Comparison of ENCODE assay signal across 8 cellular contexts in genomic region chr5:150656191-150657132, GRCh38. TPM values are rescaled to one million over a fixed set of nuclear protein-coding genes. Genes with fewer than 3 reads are reported as not detected.
DNase-seq lines count a peak whose midpoint lies in the region; ATAC-seq and TF ChIP-seq lines count a peak whose summit lies in the region.

No MANE protein-coding gene starts in this region.

- no peak overlapping the region for H3K23ac ChIP-seq in trophoblast cell (ENCODE audit: low read length)

- DNase-seq in D341Med (ENCODE audit: low spot score) (peak; percentile 99), RWPE2 (ENCODE audit: low spot score) (no peak), activated gamma-delta T cell treated with Interleukin-2 at 50 U/mL for 16 hours (peak; percentile 79), Right ventricle myocardium inferior (ENCODE audit: missing footprints) (peak; percentile 88), trophoblast cell (peak in 1 of 2 donors; percentile 66), upper lobe of right lung (peak; percentile 87)

- peak overlapping the region; percentile 98 for H4K91ac ChIP-seq in trophoblast cell (ENCODE audit: low read depth, low read length)

- H3K9me3 ChIP-seq in RWPE2 (ENCODE audit: severe bottlenecking), result no peaks in the 10 kb centered on the region
- H3K9me3 ChIP-seq in trophoblast cell (ENCODE audit: insufficient read depth, low read depth, low read length), result no peaks in the 10 kb centered on the region
- H3K9me3 ChIP-seq in upper lobe of right lung, result no peaks in the 10 kb centered on the region

- peak overlapping the region; percentile 89 for H3K14ac ChIP-seq in trophoblast cell (ENCODE audit: low read length)

- H3K27me3 Mint-ChIP-seq in IgD-negative memory B cell, result peaks cover 1% of the 10 kb centered on the region

- intact Hi-C loops in Right ventricle myocardium inferior (cut with DNase I) (loop anchor here (1.0 to 10.0 kb wide), 4 partner anchors 46 to 202 kb away; partner anchors contain the start of gene RBM22), upper lobe of right lung (cut with DNase I) (loop anchor here (5.0 kb wide), 1 partner anchor 94 kb away; no protein-coding TSS in a partner anchor)

- H3K27ac ChIP-seq in RWPE2 (ENCODE audit: poor library complexity, severe bottlenecking) (no peak overlapping the region), trophoblast cell (ENCODE audit: low read depth, low read length) (peak overlapping the region; percentile 53), upper lobe of right lung (peak overlapping the region; percentile 70)

- no CpG with 5 or more reads among the region's 99 CpGs for WGBS in trophoblast cell (ENCODE audit: extremely low coverage, insufficient coverage, insufficient read length)

- peaks cover 6 to 20% (median 17%) of the 10 kb centered on the region in 3 donors for H3K4me1 Mint-ChIP-seq in IgD-negative memory B cell

- peak overlapping the region in 1 of 3 donors; percentile 78 for H3K27ac Mint-ChIP-seq in IgD-negative memory B cell

- peak overlapping the region; percentile 36 for H3K4me3 ChIP-seq in RWPE2 (ENCODE audit: severe bottlenecking)
- peak overlapping the region; percentile 70 for H3K4me3 ChIP-seq in trophoblast cell (ENCODE audit: low read depth, low read length)
- H3K4me3 ChIP-seq in upper lobe of right lung, result peak overlapping the region; percentile 55

- ATAC-seq in GM21381 (IDR thresholded peaks at IDR 0.05; ENCODE audit: unreplicated experiment) (peak; percentile 79), RWPE2 (ENCODE audit: low read depth) (peak; percentile 59), Right ventricle myocardium inferior (peak; percentile 65), upper lobe of right lung (peak; percentile 82)

- H3K27me3 ChIP-seq in RWPE2 (ENCODE audit: insufficient read depth, poor library complexity, severe bottlenecking), result no peaks in the 10 kb centered on the region
- H3K27me3 ChIP-seq in trophoblast cell (ENCODE audit: insufficient read depth, low read length), result no peaks in the 10 kb centered on the region
- H3K27me3 ChIP-seq in upper lobe of right lung, result no peaks in the 10 kb centered on the region

- H2AK5ac ChIP-seq in trophoblast cell (ENCODE audit: low read length), result peak overlapping the region; percentile 74

- H4K12ac ChIP-seq in trophoblast cell (ENCODE audit: low read depth, low read length), result peak overlapping the region; percentile 90

- no peaks in the 10 kb centered on the region for H3K4me1 ChIP-seq in RWPE2 (ENCODE audit: insufficient read depth, poor library complexity, severe bottlenecking)
- peaks cover 15 to 39% of the 10 kb centered on the region in 2 experiments for H3K4me1 ChIP-seq in trophoblast cell (ENCODE audit: control insufficient read depth in 1 of 2, insufficient read depth in 2 of 2, low read length in 2 of 2)
- H3K4me1 ChIP-seq in upper lobe of right lung, result peaks cover 25% of the 10 kb centered on the region

- peak overlapping the region; percentile 60 for H2BK12ac ChIP-seq in trophoblast cell (ENCODE audit: low read length)

- H3K79me1 ChIP-seq in trophoblast cell (ENCODE audit: low read length), result peaks cover 17% of the 10 kb centered on the region

- peak overlapping the region; percentile 94 for H2BK120ac ChIP-seq in trophoblast cell (ENCODE audit: insufficient read depth, low read length, poor library complexity)

- H2AFZ ChIP-seq in trophoblast cell (ENCODE audit: insufficient read depth, low read length, poor library complexity), result peak overlapping the region; percentile 94

- peak overlapping the region; percentile 84 for H3K4me2 ChIP-seq in trophoblast cell (ENCODE audit: low read length)

- no peaks in the 10 kb centered on the region for H3K36me3 ChIP-seq in RWPE2 (ENCODE audit: low read depth)
- peaks cover 16 to 22% of the 10 kb centered on the region in 2 experiments for H3K36me3 ChIP-seq in trophoblast cell (ENCODE audit: control insufficient read depth in 1 of 2, insufficient read depth in 2 of 2, low read length in 2 of 2)
- no peaks in the 10 kb centered on the region for H3K36me3 ChIP-seq in upper lobe of right lung

- TF ChIP-seq CTCF in RWPE2 (IDR thresholded peaks at IDR 0.05; ENCODE audit: poor library complexity, severe bottlenecking) (peak; percentile 97), upper lobe of right lung (IDR thresholded peaks at IDR 0.05) (peak; percentile 62)

- peaks cover 6% of the 10 kb centered on the region for H3K79me2 ChIP-seq in trophoblast cell (ENCODE audit: control insufficient read depth, insufficient read depth, low read length, poor library complexity)

- H3K18ac ChIP-seq in trophoblast cell (ENCODE audit: low read length), result peak overlapping the region; percentile 94

- no peaks in the 10 kb centered on the region for H3K9me3 Mint-ChIP-seq in IgD-negative memory B cell

- peak overlapping the region; percentile 90 for H3K4ac ChIP-seq in trophoblast cell (ENCODE audit: low read depth, low read length)

- H3K4me3 Mint-ChIP-seq in IgD-negative memory B cell, result peak overlapping the region; percentile 74 to 92 (median 80)

- H4K8ac ChIP-seq in trophoblast cell (ENCODE audit: low read depth, low read length), result peak overlapping the region; percentile 99

- H3K9ac ChIP-seq in trophoblast cell (ENCODE audit: low read length), result peak overlapping the region; percentile 72

- H3K36me3 Mint-ChIP-seq in IgD-negative memory B cell, result peaks cover 1% of the 10 kb centered on the region

- peak overlapping the region; percentile 84 for H2BK5ac ChIP-seq in trophoblast cell (ENCODE audit: low read depth, low read length, poor library complexity)

RNA-seq across cellular contexts. Expression of gene MYOZ3, which starts 4.6 kb away (rescaled TPM):
- polyA plus RNA-seq in IgD-negative memory B cell, result not detected
- total RNA-seq in Right ventricle myocardium inferior, result 5.5 TPM
- 9.5 and 10.0 TPM in 2 replicates for polyA plus RNA-seq in trophoblast cell (2013)
- total RNA-seq in upper lobe of right lung, result 1.7 TPM

RNA-seq across cellular contexts. Expression of gene SYNPO, which starts 16.0 kb away (rescaled TPM):
- 4.8 TPM for polyA plus RNA-seq in IgD-negative memory B cell
- total RNA-seq in Right ventricle myocardium inferior, result 587 TPM
- polyA plus RNA-seq in trophoblast cell (2013), result 52.3 and 58.9 TPM in 2 replicates
- 151 TPM for total RNA-seq in upper lobe of right lung

RNA-seq across cellular contexts. Expression of gene RBM22, which starts 44.4 kb away (rescaled TPM):
- polyA plus RNA-seq in IgD-negative memory B cell, result 69.5 TPM
- total RNA-seq in Right ventricle myocardium inferior, result 30.5 TPM
- polyA plus RNA-seq in trophoblast cell (2013), result 50.4 and 51.3 TPM in 2 replicates
- 51.2 TPM for total RNA-seq in upper lobe of right lung
